In the genomic region with DNA sequence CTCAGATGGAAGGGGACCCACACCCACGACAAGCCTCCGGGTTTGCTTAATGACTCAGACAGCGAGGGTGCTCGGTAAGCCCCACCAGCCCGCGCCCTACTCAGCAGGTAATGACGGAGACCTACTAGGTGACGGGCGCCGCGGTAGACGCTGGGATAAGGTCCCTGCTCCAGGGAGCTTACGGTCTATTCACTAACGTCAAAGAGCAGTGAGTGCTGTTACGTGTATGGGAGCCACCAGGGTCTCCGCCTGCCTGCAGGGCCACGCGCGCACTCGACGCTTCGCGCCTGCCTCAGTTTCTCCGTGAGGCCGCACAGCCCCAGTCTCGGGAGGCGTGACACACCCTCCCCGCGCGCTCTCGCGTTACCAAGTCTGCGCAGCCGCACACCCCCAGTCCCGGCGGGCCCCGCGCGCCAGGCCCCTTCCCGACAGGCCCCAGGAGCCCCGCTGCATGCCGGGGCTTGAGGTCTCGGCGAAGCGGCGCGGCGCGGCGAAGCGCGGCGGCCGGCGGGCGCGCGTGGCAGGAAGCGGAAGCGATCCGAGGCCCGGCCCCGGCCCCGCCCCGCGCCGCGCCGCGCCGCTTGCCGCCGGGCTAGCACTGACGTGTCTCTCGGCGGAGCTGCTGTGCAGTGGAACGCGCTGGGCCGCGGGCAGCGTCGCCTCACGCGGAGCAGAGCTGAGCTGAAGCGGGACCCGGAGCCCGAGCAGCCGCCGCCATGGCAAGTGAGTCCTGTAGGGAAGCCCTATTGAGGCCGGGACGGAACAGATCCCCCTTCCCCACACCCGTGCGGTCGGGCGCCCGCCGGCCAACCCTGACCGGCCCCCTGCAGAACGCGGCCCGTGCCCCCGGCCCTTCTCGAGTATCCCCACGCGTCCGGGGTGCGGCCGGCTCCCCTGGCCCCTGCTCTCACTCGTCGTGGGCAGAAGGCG, we compare ENCODE assay signal across 1 cellular context.
TF ChIP-seq lines count a peak whose summit lies in the region.

TSS of gene SEC61A1 (plus strand) at position 601 of the 930 bp plus-strand sequence. CDS start at position 717, 116 bp downstream.

TF ChIP-seq in GM12878, 131 proteins besides CTCF, POLR2A, EP300 and RAD21 (continued from another document and continues in another):
- TF ChIP-seq, protein P1, sequence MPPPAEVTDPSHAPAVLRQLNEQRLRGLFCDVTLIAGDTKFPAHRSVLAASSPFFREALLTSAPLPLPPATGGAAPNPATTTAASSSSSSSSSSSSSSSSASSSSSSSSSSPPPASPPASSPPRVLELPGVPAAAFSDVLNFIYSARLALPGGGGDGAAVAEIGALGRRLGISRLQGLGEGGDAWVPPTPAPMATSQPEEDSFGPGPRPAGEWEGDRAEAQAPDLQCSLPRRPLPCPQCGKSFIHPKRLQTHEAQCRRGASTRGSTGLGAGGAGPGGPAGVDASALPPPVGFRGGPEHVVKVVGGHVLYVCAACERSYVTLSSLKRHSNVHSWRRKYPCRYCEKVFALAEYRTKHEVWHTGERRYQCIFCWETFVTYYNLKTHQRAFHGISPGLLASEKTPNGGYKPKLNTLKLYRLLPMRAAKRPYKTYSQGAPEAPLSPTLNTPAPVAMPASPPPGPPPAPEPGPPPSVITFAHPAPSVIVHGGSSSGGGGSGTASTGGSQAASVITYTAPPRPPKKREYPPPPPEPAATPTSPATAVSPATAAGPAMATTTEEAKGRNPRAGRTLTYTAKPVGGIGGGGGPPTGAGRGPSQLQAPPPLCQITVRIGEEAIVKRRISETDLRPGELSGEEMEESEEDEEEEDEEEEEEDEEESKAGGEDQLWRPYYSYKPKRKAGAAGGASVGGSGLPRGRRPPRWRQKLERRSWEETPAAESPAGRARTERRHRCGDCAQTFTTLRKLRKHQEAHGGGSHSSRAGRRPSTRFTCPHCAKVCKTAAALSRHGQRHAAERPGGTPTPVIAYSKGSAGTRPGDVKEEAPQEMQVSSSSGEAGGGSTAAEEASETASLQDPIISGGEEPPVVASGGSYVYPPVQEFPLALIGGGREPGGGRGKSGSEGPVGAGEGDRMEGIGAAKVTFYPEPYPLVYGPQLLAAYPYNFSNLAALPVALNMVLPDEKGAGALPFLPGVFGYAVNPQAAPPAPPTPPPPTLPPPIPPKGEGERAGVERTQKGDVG (CRISPR knock-in tag; IDR thresholded peaks at IDR 0.05) = no peak
- TF ChIP-seq REST (IDR thresholded peaks at IDR 0.05; ENCODE audit: low read depth, low read length) (no peak), ZNF622 (IDR thresholded peaks at IDR 0.05) (no peak), BHLHE40 (IDR thresholded peaks at IDR 0.05; ENCODE audit: borderline replicate concordance in 1 of 2, low read depth in 2 of 2, low read length in 1 of 2) (peak in 1 of 2 experiments; percentile 65; a peak in 1 of 4 replicates), STAT3 (IDR thresholded peaks at IDR 0.05; ENCODE audit: low read depth, low read length) (no peak), MTA2 (IDR thresholded peaks at IDR 0.05; ENCODE audit: low read depth) (no peak), ZZZ3 (IDR thresholded peaks at IDR 0.05; ENCODE audit: control insufficient read depth, insufficient read length, low read depth) (no peak), BMI1 (IDR thresholded peaks at IDR 0.05; ENCODE audit: borderline replicate concordance) (no peak), SRF (IDR thresholded peaks at IDR 0.05; ENCODE audit: low read depth in 2 of 2, low read length in 2 of 2) (no peak), MEF2B (IDR thresholded peaks at IDR 0.05; ENCODE audit: partially characterized antibody, poor library complexity, severe bottlenecking) (no peak), CHD2 (IDR thresholded peaks at IDR 0.05; ENCODE audit: borderline replicate concordance, low read depth, low read length) (peak; percentile 97), EED (IDR thresholded peaks at IDR 0.05; ENCODE audit: low read depth) (no peak), POLR2AphosphoS2 (IDR thresholded peaks at IDR 0.05; ENCODE audit: low read depth, low read length) (peak; percentile 67; the same call in 1 of the 2 replicates), SUPT20H (IDR thresholded peaks at IDR 0.05; ENCODE audit: borderline replicate concordance, control insufficient read depth, low read depth, low read length) (no peak), RCOR1 (conservative IDR thresholded peaks at IDR 0.05; ENCODE audit: low read depth, low read length) (no peak), GABPA (IDR thresholded peaks at IDR 0.05; ENCODE audit: low read depth) (no peak), RUNX3 (IDR thresholded peaks at IDR 0.05; ENCODE audit: low read length) (peak; percentile 18; the same call in 1 of the 2 replicates), TCF3 (IDR thresholded peaks at IDR 0.05; ENCODE audit: borderline replicate concordance, insufficient read depth, low read depth, low read length) (0 out of 2 replicates have a peak, but pooled peaks have one; percentile 21), YY1 (IDR thresholded peaks at IDR 0.05; ENCODE audit: low read depth, low read length) (peak; percentile 59), KDM1A (IDR thresholded peaks at IDR 0.05; ENCODE audit: borderline replicate concordance) (no peak), ZNF24 (IDR thresholded peaks at IDR 0.05) (no peak)
- TF ChIP-seq, protein P2, sequence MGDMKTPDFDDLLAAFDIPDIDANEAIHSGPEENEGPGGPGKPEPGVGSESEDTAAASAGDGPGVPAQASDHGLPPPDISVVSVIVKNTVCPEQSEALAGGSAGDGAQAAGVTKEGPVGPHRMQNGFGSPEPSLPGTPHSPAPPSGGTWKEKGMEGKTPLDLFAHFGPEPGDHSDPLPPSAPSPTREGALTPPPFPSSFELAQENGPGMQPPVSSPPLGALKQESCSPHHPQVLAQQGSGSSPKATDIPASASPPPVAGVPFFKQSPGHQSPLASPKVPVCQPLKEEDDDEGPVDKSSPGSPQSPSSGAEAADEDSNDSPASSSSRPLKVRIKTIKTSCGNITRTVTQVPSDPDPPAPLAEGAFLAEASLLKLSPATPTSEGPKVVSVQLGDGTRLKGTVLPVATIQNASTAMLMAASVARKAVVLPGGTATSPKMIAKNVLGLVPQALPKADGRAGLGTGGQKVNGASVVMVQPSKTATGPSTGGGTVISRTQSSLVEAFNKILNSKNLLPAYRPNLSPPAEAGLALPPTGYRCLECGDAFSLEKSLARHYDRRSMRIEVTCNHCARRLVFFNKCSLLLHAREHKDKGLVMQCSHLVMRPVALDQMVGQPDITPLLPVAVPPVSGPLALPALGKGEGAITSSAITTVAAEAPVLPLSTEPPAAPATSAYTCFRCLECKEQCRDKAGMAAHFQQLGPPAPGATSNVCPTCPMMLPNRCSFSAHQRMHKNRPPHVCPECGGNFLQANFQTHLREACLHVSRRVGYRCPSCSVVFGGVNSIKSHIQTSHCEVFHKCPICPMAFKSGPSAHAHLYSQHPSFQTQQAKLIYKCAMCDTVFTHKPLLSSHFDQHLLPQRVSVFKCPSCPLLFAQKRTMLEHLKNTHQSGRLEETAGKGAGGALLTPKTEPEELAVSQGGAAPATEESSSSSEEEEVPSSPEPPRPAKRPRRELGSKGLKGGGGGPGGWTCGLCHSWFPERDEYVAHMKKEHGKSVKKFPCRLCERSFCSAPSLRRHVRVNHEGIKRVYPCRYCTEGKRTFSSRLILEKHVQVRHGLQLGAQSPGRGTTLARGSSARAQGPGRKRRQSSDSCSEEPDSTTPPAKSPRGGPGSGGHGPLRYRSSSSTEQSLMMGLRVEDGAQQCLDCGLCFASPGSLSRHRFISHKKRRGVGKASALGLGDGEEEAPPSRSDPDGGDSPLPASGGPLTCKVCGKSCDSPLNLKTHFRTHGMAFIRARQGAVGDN (IDR thresholded peaks at IDR 0.05) = peak; percentile 85
- TF ChIP-seq, protein P3, sequence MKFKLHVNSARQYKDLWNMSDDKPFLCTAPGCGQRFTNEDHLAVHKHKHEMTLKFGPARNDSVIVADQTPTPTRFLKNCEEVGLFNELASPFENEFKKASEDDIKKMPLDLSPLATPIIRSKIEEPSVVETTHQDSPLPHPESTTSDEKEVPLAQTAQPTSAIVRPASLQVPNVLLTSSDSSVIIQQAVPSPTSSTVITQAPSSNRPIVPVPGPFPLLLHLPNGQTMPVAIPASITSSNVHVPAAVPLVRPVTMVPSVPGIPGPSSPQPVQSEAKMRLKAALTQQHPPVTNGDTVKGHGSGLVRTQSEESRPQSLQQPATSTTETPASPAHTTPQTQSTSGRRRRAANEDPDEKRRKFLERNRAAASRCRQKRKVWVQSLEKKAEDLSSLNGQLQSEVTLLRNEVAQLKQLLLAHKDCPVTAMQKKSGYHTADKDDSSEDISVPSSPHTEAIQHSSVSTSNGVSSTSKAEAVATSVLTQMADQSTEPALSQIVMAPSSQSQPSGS (IDR thresholded peaks at IDR 0.05; ENCODE audit: low read length) = no peak
- TF ChIP-seq, protein P4, sequence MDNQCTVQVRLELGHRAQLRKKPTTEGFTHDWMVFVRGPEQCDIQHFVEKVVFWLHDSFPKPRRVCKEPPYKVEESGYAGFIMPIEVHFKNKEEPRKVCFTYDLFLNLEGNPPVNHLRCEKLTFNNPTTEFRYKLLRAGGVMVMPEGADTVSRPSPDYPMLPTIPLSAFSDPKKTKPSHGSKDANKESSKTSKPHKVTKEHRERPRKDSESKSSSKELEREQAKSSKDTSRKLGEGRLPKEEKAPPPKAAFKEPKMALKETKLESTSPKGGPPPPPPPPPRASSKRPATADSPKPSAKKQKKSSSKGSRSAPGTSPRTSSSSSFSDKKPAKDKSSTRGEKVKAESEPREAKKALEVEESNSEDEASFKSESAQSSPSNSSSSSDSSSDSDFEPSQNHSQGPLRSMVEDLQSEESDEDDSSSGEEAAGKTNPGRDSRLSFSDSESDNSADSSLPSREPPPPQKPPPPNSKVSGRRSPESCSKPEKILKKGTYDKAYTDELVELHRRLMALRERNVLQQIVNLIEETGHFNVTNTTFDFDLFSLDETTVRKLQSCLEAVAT (IDR thresholded peaks at IDR 0.05) = 0 out of 2 replicates have a peak, but pooled peaks have one; percentile 49
- TF ChIP-seq, protein P5, sequence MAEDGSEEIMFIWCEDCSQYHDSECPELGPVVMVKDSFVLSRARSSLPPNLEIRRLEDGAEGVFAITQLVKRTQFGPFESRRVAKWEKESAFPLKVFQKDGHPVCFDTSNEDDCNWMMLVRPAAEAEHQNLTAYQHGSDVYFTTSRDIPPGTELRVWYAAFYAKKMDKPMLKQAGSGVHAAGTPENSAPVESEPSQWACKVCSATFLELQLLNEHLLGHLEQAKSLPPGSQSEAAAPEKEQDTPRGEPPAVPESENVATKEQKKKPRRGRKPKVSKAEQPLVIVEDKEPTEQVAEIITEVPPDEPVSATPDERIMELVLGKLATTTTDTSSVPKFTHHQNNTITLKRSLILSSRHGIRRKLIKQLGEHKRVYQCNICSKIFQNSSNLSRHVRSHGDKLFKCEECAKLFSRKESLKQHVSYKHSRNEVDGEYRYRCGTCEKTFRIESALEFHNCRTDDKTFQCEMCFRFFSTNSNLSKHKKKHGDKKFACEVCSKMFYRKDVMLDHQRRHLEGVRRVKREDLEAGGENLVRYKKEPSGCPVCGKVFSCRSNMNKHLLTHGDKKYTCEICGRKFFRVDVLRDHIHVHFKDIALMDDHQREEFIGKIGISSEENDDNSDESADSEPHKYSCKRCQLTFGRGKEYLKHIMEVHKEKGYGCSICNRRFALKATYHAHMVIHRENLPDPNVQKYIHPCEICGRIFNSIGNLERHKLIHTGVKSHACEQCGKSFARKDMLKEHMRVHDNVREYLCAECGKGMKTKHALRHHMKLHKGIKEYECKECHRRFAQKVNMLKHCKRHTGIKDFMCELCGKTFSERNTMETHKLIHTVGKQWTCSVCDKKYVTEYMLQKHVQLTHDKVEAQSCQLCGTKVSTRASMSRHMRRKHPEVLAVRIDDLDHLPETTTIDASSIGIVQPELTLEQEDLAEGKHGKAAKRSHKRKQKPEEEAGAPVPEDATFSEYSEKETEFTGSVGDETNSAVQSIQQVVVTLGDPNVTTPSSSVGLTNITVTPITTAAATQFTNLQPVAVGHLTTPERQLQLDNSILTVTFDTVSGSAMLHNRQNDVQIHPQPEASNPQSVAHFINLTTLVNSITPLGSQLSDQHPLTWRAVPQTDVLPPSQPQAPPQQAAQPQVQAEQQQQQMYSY (CRISPR knock-in tag; IDR thresholded peaks at IDR 0.05) = no peak
- TF ChIP-seq, protein P6, sequence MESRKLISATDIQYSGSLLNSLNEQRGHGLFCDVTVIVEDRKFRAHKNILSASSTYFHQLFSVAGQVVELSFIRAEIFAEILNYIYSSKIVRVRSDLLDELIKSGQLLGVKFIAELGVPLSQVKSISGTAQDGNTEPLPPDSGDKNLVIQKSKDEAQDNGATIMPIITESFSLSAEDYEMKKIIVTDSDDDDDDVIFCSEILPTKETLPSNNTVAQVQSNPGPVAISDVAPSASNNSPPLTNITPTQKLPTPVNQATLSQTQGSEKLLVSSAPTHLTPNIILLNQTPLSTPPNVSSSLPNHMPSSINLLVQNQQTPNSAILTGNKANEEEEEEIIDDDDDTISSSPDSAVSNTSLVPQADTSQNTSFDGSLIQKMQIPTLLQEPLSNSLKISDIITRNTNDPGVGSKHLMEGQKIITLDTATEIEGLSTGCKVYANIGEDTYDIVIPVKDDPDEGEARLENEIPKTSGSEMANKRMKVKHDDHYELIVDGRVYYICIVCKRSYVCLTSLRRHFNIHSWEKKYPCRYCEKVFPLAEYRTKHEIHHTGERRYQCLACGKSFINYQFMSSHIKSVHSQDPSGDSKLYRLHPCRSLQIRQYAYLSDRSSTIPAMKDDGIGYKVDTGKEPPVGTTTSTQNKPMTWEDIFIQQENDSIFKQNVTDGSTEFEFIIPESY (IDR thresholded peaks at IDR 0.05) = no peak
- TF ChIP-seq, protein P7, sequence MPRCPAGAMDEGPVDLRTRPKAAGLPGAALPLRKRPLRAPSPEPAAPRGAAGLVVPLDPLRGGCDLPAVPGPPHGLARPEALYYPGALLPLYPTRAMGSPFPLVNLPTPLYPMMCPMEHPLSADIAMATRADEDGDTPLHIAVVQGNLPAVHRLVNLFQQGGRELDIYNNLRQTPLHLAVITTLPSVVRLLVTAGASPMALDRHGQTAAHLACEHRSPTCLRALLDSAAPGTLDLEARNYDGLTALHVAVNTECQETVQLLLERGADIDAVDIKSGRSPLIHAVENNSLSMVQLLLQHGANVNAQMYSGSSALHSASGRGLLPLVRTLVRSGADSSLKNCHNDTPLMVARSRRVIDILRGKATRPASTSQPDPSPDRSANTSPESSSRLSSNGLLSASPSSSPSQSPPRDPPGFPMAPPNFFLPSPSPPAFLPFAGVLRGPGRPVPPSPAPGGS (IDR thresholded peaks at IDR 0.05; ENCODE audit: borderline replicate concordance, insufficient read depth, low read depth, low read length, poor library complexity, severe bottlenecking) = peak; percentile 7
